In the genomic region with DNA sequence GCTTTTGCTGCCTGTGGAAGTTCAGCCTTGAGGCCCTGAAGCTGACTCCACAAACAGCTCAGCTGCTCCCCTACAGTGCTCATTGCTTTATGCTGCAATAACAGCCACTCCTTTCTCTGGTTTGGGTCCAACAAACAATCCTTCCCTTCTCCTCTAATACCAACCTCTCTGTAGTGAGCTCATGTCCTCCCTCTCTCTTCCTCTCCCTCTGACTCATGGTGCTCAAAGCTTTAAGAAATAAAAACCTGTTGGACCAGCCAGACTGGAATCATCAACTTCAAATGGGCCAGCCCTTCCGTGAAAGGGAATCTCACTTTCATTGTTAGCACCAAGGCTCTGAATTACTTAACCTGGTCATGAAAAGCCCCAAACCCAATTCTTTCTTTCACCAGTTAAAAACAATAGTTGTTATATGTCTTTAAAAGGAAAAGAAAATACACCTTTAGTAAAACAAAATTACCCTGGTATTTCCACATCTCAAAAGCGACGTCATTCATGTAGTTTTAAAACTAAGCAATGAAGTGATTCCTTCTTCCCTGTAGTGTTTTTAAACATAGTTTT, we compare ENCODE assay signal across 8 cellular contexts.
A peak's percentile ranks its signal among the peaks of the same experiment; 100 is the strongest.
DNase-seq lines count a peak whose midpoint lies in the region; ATAC-seq and TF ChIP-seq lines count a peak whose summit lies in the region.

No MANE protein-coding gene starts in this region.

- TF ChIP-seq CTCF in A673 (conservative IDR thresholded peaks at IDR 0.05; ENCODE audit: low read depth, low read length) (no peak), kidney epithelial cell (IDR thresholded peaks at IDR 0.05; ENCODE audit: insufficient read depth, low read length, poor library complexity, severe bottlenecking) (no peak), upper lobe of right lung (IDR thresholded peaks at IDR 0.05) (no peak)

- no peaks in the 10 kb centered on the region for H3K36me3 ChIP-seq in A673 (ENCODE audit: insufficient read depth, low read length, poor library complexity, severe bottlenecking)
- no peaks in the 10 kb centered on the region for H3K36me3 ChIP-seq in adipocyte (ENCODE audit: control insufficient read depth, insufficient read depth, low read length, severe bottlenecking)
- H3K36me3 ChIP-seq in kidney epithelial cell (ENCODE audit: control insufficient read depth, insufficient read depth, low read length), result no peaks in the 10 kb centered on the region
- H3K36me3 ChIP-seq in upper lobe of right lung, result no peaks in the 10 kb centered on the region

- peaks cover 5% of the 10 kb centered on the region in 2 donors for H3K27me3 Mint-ChIP-seq in stimulated activated naive B cell treated with anti-CD40 and anti-IgM and Interleukin-4, amounts not matched to agents 10 μg/mL and 1 μg/mL and 100 μg/mL, for 72 hours

- H3K4me1 ChIP-seq in A673 (ENCODE audit: insufficient read depth, low read length, poor library complexity, severe bottlenecking) (peaks cover 27% of the 10 kb centered on the region), adipocyte (ENCODE audit: control insufficient read depth, insufficient read depth, low read length) (peaks cover 38% of the 10 kb centered on the region), upper lobe of right lung (peaks cover 11% of the 10 kb centered on the region)

- no peaks in the 10 kb centered on the region for H3K4me1 Mint-ChIP-seq in stimulated activated naive B cell treated with anti-CD40 and anti-IgM and Interleukin-4, amounts not matched to agents 10 μg/mL and 1 μg/mL and 100 μg/mL, for 72 hours

- H3K9ac ChIP-seq in adipocyte (ENCODE audit: low read length), result peak overlapping the region; percentile 56

- intact Hi-C loops in A673 (cut with micrococcal nuclease; ENCODE audit: unreplicated experiment), result no loop called here
- intact Hi-C loops in upper lobe of right lung (cut with DNase I), result no loop called here

- H3K4me3 Mint-ChIP-seq in stimulated activated naive B cell treated with anti-CD40 and anti-IgM and Interleukin-4, amounts not matched to agents 10 μg/mL and 1 μg/mL and 100 μg/mL, for 72 hours, result no peak overlapping the region

- H3K27ac ChIP-seq in A673 (ENCODE audit: low read depth, low read length, poor library complexity, severe bottlenecking) (peak overlapping the region; percentile 21), upper lobe of right lung (peak overlapping the region; percentile 64)

- no peaks in the 10 kb centered on the region for H3K27me3 ChIP-seq in A673 (replicated peaks; ENCODE audit: insufficient read depth, low read depth, low read length, poor library complexity)
- no peaks in the 10 kb centered on the region for H3K27me3 ChIP-seq in adipocyte (replicated peaks; ENCODE audit: control insufficient read depth, insufficient read depth, low read length)
- H3K27me3 ChIP-seq in kidney epithelial cell (ENCODE audit: control insufficient read depth, insufficient read depth, low read length), result no peaks in the 10 kb centered on the region
- H3K27me3 ChIP-seq in upper lobe of right lung, result no peaks in the 10 kb centered on the region

- peaks cover 0 to 3% of the 10 kb centered on the region in 2 donors for H3K9me3 Mint-ChIP-seq in stimulated activated naive B cell treated with anti-CD40 and anti-IgM and Interleukin-4, amounts not matched to agents 10 μg/mL and 1 μg/mL and 100 μg/mL, for 72 hours

- CTCF ChIA-PET in A673 (lab: Charles Lee), result no interaction called here

- H3K9me3 ChIP-seq in A673 (ENCODE audit: low read depth, low read length, poor library complexity, severe bottlenecking), result no peaks in the 10 kb centered on the region
- H3K9me3 ChIP-seq in adipocyte (ENCODE audit: control insufficient read depth, low read length), result peaks cover 2% of the 10 kb centered on the region
- no peaks in the 10 kb centered on the region for H3K9me3 ChIP-seq in upper lobe of right lung

- ATAC-seq in GM19025 (IDR thresholded peaks at IDR 0.05; ENCODE audit: low read depth, unreplicated experiment) (peak; percentile 65), upper lobe of right lung (peak; percentile 95)
- no peak for ATAC-seq in stimulated activated naive B cell treated with anti-CD40 and anti-IgM and Interleukin-4, amounts not matched to agents 10 μg/mL and 1 μg/mL and 100 μg/mL, for 72 hours (replicated peaks)

- H3K4me3 ChIP-seq in A673 (ENCODE audit: low read depth, low read length, poor library complexity, severe bottlenecking) (no peak overlapping the region), adipocyte (ENCODE audit: low read length) (peak overlapping the region; percentile 65), kidney epithelial cell (ENCODE audit: low read depth, low read length) (no peak overlapping the region), upper lobe of right lung (no peak overlapping the region)

- peak; percentile 51 for DNase-seq in A673 (ENCODE audit: low spot score)
- peak; percentile 83 for DNase-seq in LHCN-M2 (ENCODE audit: low read depth)
- peak; percentile 82 for DNase-seq in adipocyte (ENCODE audit: low read depth)
- DNase-seq in kidney epithelial cell (ENCODE audit: low read depth), result peak; percentile 63
- DNase-seq in upper lobe of right lung, result no peak
- no peak for DNase-seq in epidermal melanocyte (ENCODE audit: insufficient read length, low spot score)
- DNase-seq in stimulated activated naive B cell treated with anti-CD40 and anti-IgM and Interleukin-4, amounts not matched to agents 10 μg/mL and 1 μg/mL and 100 μg/mL, for 72 hours, result no peak

- no TSS peak for BruUV-seq in A673 (replicated peaks; lab: Mats Ljungman, UMichigan)

- POLR2A ChIA-PET in A673 (lab: Charles Lee; ENCODE audit: low non-redundant PET), result interaction anchor here (0.5 to 0.6 kb wide), 2 partner anchors 9 to 207 kb away, joined by 3 read pairs; no protein-coding TSS in a partner anchor

- H3K27ac Mint-ChIP-seq in stimulated activated naive B cell treated with anti-CD40 and anti-IgM and Interleukin-4, amounts not matched to agents 10 μg/mL and 1 μg/mL and 100 μg/mL, for 72 hours, result no peak overlapping the region

- no peaks in the 10 kb centered on the region for H3K36me3 Mint-ChIP-seq in stimulated activated naive B cell treated with anti-CD40 and anti-IgM and Interleukin-4, amounts not matched to agents 10 μg/mL and 1 μg/mL and 100 μg/mL, for 72 hours

Comparison
In these comparisons a context has a peak if more than half of its experiments do, and no peak if none do; other contexts are left out.
1. DNase-seq: peak in A673 (single experiment), LHCN-M2 (single experiment), adipocyte (single experiment) and kidney epithelial cell (single experiment); none in upper lobe of right lung (single experiment), epidermal melanocyte (single experiment) and stimulated activated naive B cell treated with anti-CD40 and anti-IgM and Interleukin-4, amounts not matched to agents 10 μg/mL and 1 μg/mL and 100 μg/mL, for 72 hours (single experiment).
2. ATAC-seq: peak in GM19025 (single experiment) and upper lobe of right lung (single experiment); none in stimulated activated naive B cell treated with anti-CD40 and anti-IgM and Interleukin-4, amounts not matched to agents 10 μg/mL and 1 μg/mL and 100 μg/mL, for 72 hours (0 of 2).